ENCODE assay signal across 12 cellular contexts in genomic region chr2:17845806-17846205, GRCh38. TPM values are rescaled to one million over a fixed set of nuclear protein-coding genes. Genes with fewer than 3 reads are reported as not detected.
"Had no signal": no experiment of that assay in that cellular context is flagged by ENCODE, and none has a peak within 500 bp of the region (broad histone marks: within the 10 kb centered on the region; RNA-seq: fewer than 3 reads in every experiment).

No MANE protein-coding gene starts in this region.

- H3K4me1 ChIP-seq: HAP-1 had no signal

- H2AFZ ChIP-seq: GM23248, GM23338 had no signal

- H3K9me3 Mint-ChIP-seq: GM23338, H9, HFFc6 had no signal

- H3K36me3 ChIP-seq: HAP-1 had no signal

- DNase-seq: GM23248, GOT3, H7, H9, HCEC 1CT, HFFc6 had no signal

- H3K4me3 Mint-ChIP-seq: GM23338, H9, HFFc6 had no signal

- H3K4me3 ChIP-seq: GM23248, GM23338, HAP-1 had no signal

- H3K27ac Mint-ChIP-seq: GM23338, H9, HFFc6 had no signal

- ATAC-seq: GM23338, HCT116 had no signal

- H3K9ac ChIP-seq: GM23248 had no signal

- H3K27ac ChIP-seq: GM23248 had no signal

- H3K4me2 ChIP-seq: GM23338 had no signal

- FAIRE-seq: H1, H54 had no signal

- H3K9me3 ChIP-seq: HAP-1 had no signal

RNA-seq across cellular contexts. Expression of gene MSGN1, which starts 29.5 kb away (rescaled TPM):
- total RNA-seq: GM23248, GM23338, H1, H4, H7, H9, HFFc6 had no signal
- polyA plus RNA-seq: GM23248, GM23338, H1 had no signal
